ENCODE assay signal across 1 cellular context in the genomic region with DNA sequence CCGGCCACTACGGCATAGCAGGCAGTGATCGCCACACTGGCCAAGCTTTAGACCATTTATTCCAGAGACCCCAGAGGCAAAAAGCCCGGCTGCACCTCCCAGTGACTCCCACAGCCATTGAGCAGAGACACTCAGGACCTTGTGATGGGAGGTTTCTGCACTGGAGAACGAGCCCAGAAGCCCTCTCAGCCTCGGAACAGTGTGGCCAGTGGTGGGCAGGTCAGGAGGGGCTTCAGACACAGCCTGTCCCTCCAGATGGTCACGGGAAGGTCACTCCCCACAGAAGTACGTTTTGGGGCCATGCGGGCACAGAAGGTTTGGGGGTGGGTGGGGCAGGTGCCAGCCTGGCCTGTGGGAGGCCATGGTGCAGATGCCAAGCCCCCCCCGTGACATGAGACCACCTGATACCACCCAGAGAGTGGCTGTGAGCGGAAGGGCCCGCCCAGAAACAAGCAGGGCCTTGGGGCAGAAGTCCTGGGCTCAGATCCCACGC.
TF ChIP-seq lines count a peak whose summit lies in the region.

No MANE protein-coding gene starts in this region.

TF ChIP-seq in HepG2, 621 proteins besides CTCF, POLR2A, EP300 and RAD21 (continued from another document):
- TF ChIP-seq FOXK1 (CRISPR knock-in tag; IDR thresholded peaks at IDR 0.05; ENCODE audit: borderline replicate concordance, low read depth) (no peak), PITX1 (CRISPR knock-in tag; IDR thresholded peaks at IDR 0.05) (no peak)
- TF ChIP-seq, protein P1, sequence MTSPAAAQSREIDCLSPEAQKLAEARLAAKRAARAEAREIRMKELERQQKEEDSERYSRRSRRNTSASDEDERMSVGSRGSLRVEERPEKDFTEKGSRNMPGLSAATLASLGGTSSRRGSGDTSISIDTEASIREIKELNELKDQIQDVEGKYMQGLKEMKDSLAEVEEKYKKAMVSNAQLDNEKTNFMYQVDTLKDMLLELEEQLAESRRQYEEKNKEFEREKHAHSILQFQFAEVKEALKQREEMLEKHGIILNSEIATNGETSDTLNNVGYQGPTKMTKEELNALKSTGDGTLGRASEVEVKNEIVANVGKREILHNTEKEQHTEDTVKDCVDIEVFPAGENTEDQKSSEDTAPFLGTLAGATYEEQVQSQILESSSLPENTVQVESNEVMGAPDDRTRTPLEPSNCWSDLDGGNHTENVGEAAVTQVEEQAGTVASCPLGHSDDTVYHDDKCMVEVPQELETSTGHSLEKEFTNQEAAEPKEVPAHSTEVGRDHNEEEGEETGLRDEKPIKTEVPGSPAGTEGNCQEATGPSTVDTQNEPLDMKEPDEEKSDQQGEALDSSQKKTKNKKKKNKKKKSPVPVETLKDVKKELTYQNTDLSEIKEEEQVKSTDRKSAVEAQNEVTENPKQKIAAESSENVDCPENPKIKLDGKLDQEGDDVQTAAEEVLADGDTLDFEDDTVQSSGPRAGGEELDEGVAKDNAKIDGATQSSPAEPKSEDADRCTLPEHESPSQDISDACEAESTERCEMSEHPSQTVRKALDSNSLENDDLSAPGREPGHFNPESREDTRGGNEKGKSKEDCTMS (CRISPR knock-in tag; conservative IDR thresholded peaks at IDR 0.05), result no peak
TF ChIP-seq in HepG2: peak in this region for 7.
